15 cellular contexts compared by ENCODE assay signal in the genomic region with DNA sequence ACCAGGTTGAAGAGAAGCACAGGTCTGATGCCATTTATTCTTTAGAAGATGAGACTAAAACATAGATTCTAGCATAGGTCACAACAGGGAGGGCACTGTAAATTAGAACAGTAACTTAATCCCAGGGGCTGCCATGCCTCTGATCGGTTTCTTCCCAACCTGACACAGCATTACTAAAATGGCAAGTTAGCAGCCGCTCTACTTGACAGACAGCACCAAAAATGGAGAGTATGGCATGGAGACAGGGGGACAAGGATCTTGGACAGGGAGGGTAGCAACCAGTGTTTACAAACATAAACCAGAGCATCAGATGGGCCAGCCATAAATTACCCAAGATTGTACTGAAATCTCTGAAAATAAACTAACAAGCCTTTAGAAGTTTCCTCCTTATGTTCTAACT. TPM values are rescaled to one million over a fixed set of nuclear protein-coding genes. Genes with fewer than 3 reads are reported as not detected.
DNase-seq lines count a peak whose midpoint lies in the region; ATAC-seq, FAIRE-seq and TF ChIP-seq lines count a peak whose summit lies in the region.
"Had no signal": no experiment of that assay in that cellular context is flagged by ENCODE, and none has a peak within 500 bp of the region (broad histone marks: within the 10 kb centered on the region; RNA-seq: fewer than 3 reads in every experiment).

No MANE protein-coding gene starts in this region.

- no peaks in the 10 kb centered on the region for H3K9me1 ChIP-seq in K562 (ENCODE audit: control insufficient read depth, insufficient read depth, low read length)

- no peak overlapping the region for H3K4me3 Mint-ChIP-seq in Calu3 (ENCODE audit: low read depth, unreplicated experiment)

- H3K36me3 Mint-ChIP-seq in Calu3 (ENCODE audit: insufficient read depth, unreplicated experiment) = peaks cover 30% of the 10 kb centered on the region

- H3K9me3 Mint-ChIP-seq in Calu3 (ENCODE audit: low read depth, unreplicated experiment) = no peaks in the 10 kb centered on the region

- DNase-seq in AG04449 (ENCODE audit: low read depth, low spot score) (no peak), Calu3 (no peak), K562 (ENCODE audit: extremely low read depth in 1 of 4, low spot score in 3 of 4) (no peak), right lobe of liver (no peak), adrenal gland (no peak), testis (no peak), inferior parietal cortex (ENCODE audit: extremely low spot score) (no peak)
- DNase-seq: activated gamma-delta T cell, DMS153, erythroblast, Kasumi-1, NCI-H510A treated with DMSO at 0.1 percent for 48 hours, pancreas had no signal

- H3K27me3 Mint-ChIP-seq in Calu3 (ENCODE audit: unreplicated experiment) = no peaks in the 10 kb centered on the region

- peak overlapping the region; percentile 10; the same call in 1 of the 2 replicates for H3K4me2 ChIP-seq in K562 (ENCODE audit: insufficient read depth, low read length)
- H3K4me2 ChIP-seq: BLaER1 had no signal

- POLR2A ChIA-PET in AG04449 (lab: Yijun Ruan, JAX) (no interaction called here), K562 (lab: Yijun Ruan, JAX) (interaction anchor here (1.1 kb wide), 1 partner anchor 16 kb away, joined by 3 read pairs; no protein-coding TSS in a partner anchor)

- H3K27ac ChIP-seq in K562 (ENCODE audit: extremely low read depth, low read depth, low read length) (no peak overlapping the region), muscle layer of duodenum (ENCODE audit: low read length) (peak overlapping the region; percentile 17), right lobe of liver (no peak overlapping the region), adrenal gland (no peak overlapping the region), testis (no peak overlapping the region)
- H3K27ac ChIP-seq: BLaER1, pancreas had no signal

- no peaks in the 10 kb centered on the region for H3K27me3 ChIP-seq in K562 (ENCODE audit: control insufficient read depth in 2 of 2, insufficient read depth in 2 of 2, low read length in 2 of 2)
- no peaks in the 10 kb centered on the region for H3K27me3 ChIP-seq in muscle layer of duodenum (ENCODE audit: low read depth, low read length)
- H3K27me3 ChIP-seq in right lobe of liver = no peaks in the 10 kb centered on the region
- H3K27me3 ChIP-seq in adrenal gland = no peaks in the 10 kb centered on the region
- H3K27me3 ChIP-seq in testis = no peaks in the 10 kb centered on the region
- H3K27me3 ChIP-seq: BLaER1, pancreas had no signal

- in situ Hi-C loops in K562 (cut with MboI) = no loop called here

- no peak for TF ChIP-seq RAD21 in K562 (CRISPR knock-in tag; conservative IDR thresholded peaks at IDR 0.05 in 1 of 2, IDR thresholded peaks at IDR 0.05 in 1 of 2)

- H2AFZ ChIP-seq in K562 (ENCODE audit: low read depth, low read length) = no peak overlapping the region

- H3K4me3 ChIP-seq in AG04449 (ENCODE audit: low read depth, low read length) (peak overlapping the region; percentile 24), K562 (no peak overlapping the region), muscle layer of duodenum (ENCODE audit: low read depth in 1 of 2, low read length in 2 of 2) (peak overlapping the region in 1 of 2 donors; percentile 37), right lobe of liver (no peak overlapping the region), adrenal gland (no peak overlapping the region), testis (no peak overlapping the region)
- H3K4me3 ChIP-seq: BLaER1, pancreas had no signal

- no peak for TF ChIP-seq CTCF in AG04449 (IDR thresholded peaks at IDR 0.05; ENCODE audit: insufficient read depth, low read length, missing control alignments)
- TF ChIP-seq CTCF in Calu3 (IDR thresholded peaks at IDR 0.05; ENCODE audit: unreplicated experiment) = no peak
- TF ChIP-seq CTCF in K562 (IDR thresholded peaks at IDR 0.05 in 2 of 3, conservative IDR thresholded peaks at IDR 0.05 in 1 of 3; ENCODE audit: insufficient read depth in 2 of 3, low read depth in 1 of 3, low read length in 3 of 3) = no peak
- no peak for TF ChIP-seq CTCF in right lobe of liver (IDR thresholded peaks at IDR 0.05)
- no peak for TF ChIP-seq CTCF in adrenal gland (IDR thresholded peaks at IDR 0.05)
- no peak for TF ChIP-seq CTCF in testis (IDR thresholded peaks at IDR 0.05)

- peaks cover 15% of the 10 kb centered on the region; the same call in 2 of the 3 replicates for H3K36me3 ChIP-seq in K562 (ENCODE audit: control insufficient read depth, insufficient read depth, low read length)
- peaks cover 0 to 5% of the 10 kb centered on the region in 2 donors for H3K36me3 ChIP-seq in muscle layer of duodenum (ENCODE audit: control insufficient read depth in 1 of 2, insufficient read depth in 2 of 2, low read length in 2 of 2)
- peaks cover 0 to 17% (median 4%) of the 10 kb centered on the region in 4 donors for H3K36me3 ChIP-seq in right lobe of liver
- no peaks in the 10 kb centered on the region for H3K36me3 ChIP-seq in adrenal gland (replicated peaks in 1 of 2)
- no peaks in the 10 kb centered on the region for H3K36me3 ChIP-seq in testis (ENCODE audit: low read depth, missing control alignments)

- no peak overlapping the region for H3K9ac ChIP-seq in K562 (ENCODE audit: insufficient read depth in 1 of 2, low read depth in 2 of 2, low read length in 2 of 2)
- H3K9ac ChIP-seq: BLaER1 had no signal

- H4K20me1 ChIP-seq in K562 (replicated peaks; ENCODE audit: control insufficient read depth, insufficient read depth, low read length) = 0 out of 2 replicates have a peak, but pooled peaks cover 6% of the 10 kb centered on the region

- peaks cover 40% of the 10 kb centered on the region for H3K79me2 ChIP-seq in K562 (ENCODE audit: control insufficient read depth, insufficient read depth, low read length)

- BruUV-seq in Calu3 (replicated peaks; lab: Mats Ljungman, UMichigan) (no TSS peak), K562 (replicated peaks; lab: Mats Ljungman, UMichigan) (no TSS peak)

- intact Hi-C loops in Calu3 (cut with micrococcal nuclease; ENCODE audit: unreplicated experiment) = no loop called here
- intact Hi-C loops in K562 (cut with micrococcal nuclease) = loop anchor here (5.0 kb wide), 1 partner anchor 1991 kb away; no protein-coding TSS in a partner anchor
- intact Hi-C loops in right lobe of liver (cut with DNase I) = no loop called here
- intact Hi-C loops in adrenal gland (cut with DNase I) = no loop called here
- intact Hi-C loops in testis (cut with DNase I; ENCODE audit: low total_unique reads) = no loop called here

- FAIRE-seq in K562 (lab: Jason Lieb, UNC) = no peak
- FAIRE-seq: pancreas had no signal

- H3K27ac Mint-ChIP-seq in Calu3 (ENCODE audit: unreplicated experiment) = peak overlapping the region; percentile 63

- CTCF ChIA-PET in AG04449 (lab: Yijun Ruan, JAX) = interaction anchor here (1.5 kb wide), 1 partner anchor 719 kb away, joined by 7 read pairs; no protein-coding TSS in a partner anchor
- CTCF ChIA-PET in Calu3 (lab: Charles Lee) = interaction anchor here (0.6 to 0.9 kb wide), 3 partner anchors 11 to 22 kb away, joined by 3 read pairs; no protein-coding TSS in a partner anchor
- CTCF ChIA-PET in K562 (lab: Yijun Ruan, JAX; ENCODE audit: low intra/inter-chr PET ratio) = no interaction called here

- TF ChIP-seq POLR2A in K562 (conservative IDR thresholded peaks at IDR 0.05) (no peak), right lobe of liver (IDR thresholded peaks at IDR 0.05) (no peak), adrenal gland (IDR thresholded peaks at IDR 0.05) (no peak), testis (IDR thresholded peaks at IDR 0.05) (no peak)

- H3K9me3 ChIP-seq in K562 (replicated peaks; ENCODE audit: control insufficient read depth, insufficient read depth, low read depth, low read length) (no peaks in the 10 kb centered on the region), muscle layer of duodenum (ENCODE audit: control insufficient read depth in 1 of 2, low read length in 2 of 2) (no peaks in the 10 kb centered on the region), right lobe of liver (no peaks in the 10 kb centered on the region), adrenal gland (replicated peaks in 1 of 3) (no peaks in the 10 kb centered on the region), testis (no peaks in the 10 kb centered on the region)
- H3K9me3 ChIP-seq: pancreas had no signal

- peaks cover 8 to 21% of the 10 kb centered on the region in 2 experiments for H3K4me1 ChIP-seq in K562 (replicated peaks in 1 of 2; ENCODE audit: control insufficient read depth in 2 of 2, insufficient read depth in 2 of 2, low read length in 2 of 2)
- H3K4me1 ChIP-seq in muscle layer of duodenum (ENCODE audit: control insufficient read depth in 1 of 2, insufficient read depth in 2 of 2, low read length in 2 of 2) = peaks cover 0 to 52% of the 10 kb centered on the region in 2 donors
- peaks cover 0 to 53% (median 25%) of the 10 kb centered on the region in 4 donors for H3K4me1 ChIP-seq in right lobe of liver
- peaks cover 0 to 22% of the 10 kb centered on the region in 2 donors for H3K4me1 ChIP-seq in adrenal gland (replicated peaks in 1 of 2)
- H3K4me1 ChIP-seq in testis = no peaks in the 10 kb centered on the region

- ATAC-seq in K562 = no peak
- ATAC-seq in right lobe of liver = no peak
- ATAC-seq: pancreas had no signal

- TF ChIP-seq EP300 in K562 (IDR thresholded peaks at IDR 0.05; ENCODE audit: low read length) = no peak

- 25% methylated on average over 2 of the region's 2 CpGs for WGBS in K562 (ENCODE audit: insufficient coverage, low coverage, missing lambda C conversion rate)
- WGBS in right lobe of liver (ENCODE audit: insufficient coverage, low coverage, low lambda C conversion rate, missing lambda C conversion rate) = 69% methylated on average over 2 of the region's 2 CpGs
- WGBS in adrenal gland, 4 donors = 84 to 96% (median 90%) methylated on average over 2 of the region's 2 CpGs
- WGBS in testis, 2 donors = 72 to 91% methylated on average over 2 of the region's 2 CpGs

- peaks cover 72% of the 10 kb centered on the region for H3K4me1 Mint-ChIP-seq in Calu3 (ENCODE audit: low read depth, unreplicated experiment)

RNA-seq across cellular contexts. Expression of a gene that starts 5.9 kb away (rescaled TPM):
- total RNA-seq in Calu3 (2022) (55.1 and 58.2 TPM in 2 replicates), K562 (2014; rRNA removed) (6.6 and 7.3 TPM in 2 replicates), K562 (2014; rRNA removed; fragmentation: Illumina TruSeq; extraction: Trizol) (6.3 and 7.6 TPM in 2 replicates), K562 (2015; rRNA removed; fragmentation: Illumina TruSeq; extraction: Trizol) (7.0 and 7.8 TPM in 2 replicates), K562 (2021) (5.9 and 6.1 TPM in 2 replicates), right lobe of liver (10 to 100 TPM in 5 of 6 experiments, 1 to 10 TPM in 1; 7.7 to 22.3 (median 16.3) TPM), adrenal gland (10 to 100 TPM in 2 of 8 donors, 1 to 10 TPM in 6; 3.7 to 22.1 (median 7.5) TPM), testis (10 to 100 TPM; 12.3 to 14.6 TPM)
- 5.0 and 6.0 TPM in 2 replicates for total RNA-seq in K562 (2011; cell fraction: chromatin; rRNA removed; ENCODE audit: low replicate concordance)
- total RNA-seq in K562 (2011; cell fraction: nucleolus; rRNA removed) = 3.9 and 4.0 TPM in 2 replicates
- total RNA-seq in K562 (2011; cell fraction: nucleoplasm; rRNA removed) = 3.6 and 4.4 TPM in 2 replicates
- polyA plus RNA-seq in K562 (2011; rRNA removed) (1.7 and 3.1 TPM in 2 replicates), K562 (2014; fragmentation: Illumina TruSeq; extraction: Trizol) (6.2 and 8.3 TPM in 2 replicates), K562 (2014; fragmentation: Nextera tagmentation; extraction: Ambion mirVana) (1 to 10 TPM; 3.8 to 5.5 TPM), K562 (2014; rRNA removed) (5.4 and 6.6 TPM in 2 replicates), adrenal gland (1 to 10 TPM; 2.6 to 8.1 (median 5.1) TPM), testis (ENCODE audit: insufficient read depth, low read depth, low replicate concordance) (17.4 TPM)
- polyA plus RNA-seq in K562 (2011; cell fraction: cytosol; rRNA removed) = 3.6 and 4.4 TPM in 2 replicates
- 3.0 and 4.0 TPM in 2 replicates for polyA plus RNA-seq in K562 (2011; cell fraction: nucleus; rRNA removed)
- 5.8 and 10.6 TPM in 2 replicates for polyA plus RNA-seq in K562 (2012)
- polyA minus RNA-seq in K562 (2011; rRNA and poly(A)+ RNA removed) = 4.8 and 6.1 TPM in 2 replicates
- polyA minus RNA-seq in K562 (2011; cell fraction: cytosol; rRNA and poly(A)+ RNA removed) = 1.0 and 1.4 TPM in 2 replicates
- 4.8 and 8.7 TPM in 2 replicates for polyA minus RNA-seq in K562 (2011; cell fraction: nucleus; rRNA and poly(A)+ RNA removed)
